ENCODE assay signal across 2 cellular contexts in the genomic region with DNA sequence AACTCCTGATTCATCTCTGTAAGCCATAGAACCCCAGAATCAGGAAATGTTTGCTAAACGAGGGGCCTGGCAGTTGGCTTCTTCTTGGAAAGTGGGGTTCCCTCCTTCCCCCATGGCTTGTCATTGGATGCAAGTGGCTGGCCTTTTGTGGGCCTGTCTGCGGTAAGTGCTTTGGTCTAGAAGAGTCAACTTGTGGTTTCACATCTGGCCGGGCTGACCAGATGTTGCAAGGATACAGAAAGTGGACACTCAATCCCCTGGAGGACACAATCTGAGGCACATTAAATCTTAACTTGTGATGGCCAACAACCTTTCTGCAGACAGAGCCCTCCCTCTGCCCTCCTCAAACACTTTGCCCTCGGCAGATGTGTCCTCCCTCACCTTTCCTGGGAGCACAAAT.
TF ChIP-seq lines count a peak whose summit lies in the region.

No MANE protein-coding gene starts in this region.

TF ChIP-seq in A549, 52 proteins besides CTCF, POLR2A, EP300 and RAD21 (continued from another document):
- TF ChIP-seq, protein P1, sequence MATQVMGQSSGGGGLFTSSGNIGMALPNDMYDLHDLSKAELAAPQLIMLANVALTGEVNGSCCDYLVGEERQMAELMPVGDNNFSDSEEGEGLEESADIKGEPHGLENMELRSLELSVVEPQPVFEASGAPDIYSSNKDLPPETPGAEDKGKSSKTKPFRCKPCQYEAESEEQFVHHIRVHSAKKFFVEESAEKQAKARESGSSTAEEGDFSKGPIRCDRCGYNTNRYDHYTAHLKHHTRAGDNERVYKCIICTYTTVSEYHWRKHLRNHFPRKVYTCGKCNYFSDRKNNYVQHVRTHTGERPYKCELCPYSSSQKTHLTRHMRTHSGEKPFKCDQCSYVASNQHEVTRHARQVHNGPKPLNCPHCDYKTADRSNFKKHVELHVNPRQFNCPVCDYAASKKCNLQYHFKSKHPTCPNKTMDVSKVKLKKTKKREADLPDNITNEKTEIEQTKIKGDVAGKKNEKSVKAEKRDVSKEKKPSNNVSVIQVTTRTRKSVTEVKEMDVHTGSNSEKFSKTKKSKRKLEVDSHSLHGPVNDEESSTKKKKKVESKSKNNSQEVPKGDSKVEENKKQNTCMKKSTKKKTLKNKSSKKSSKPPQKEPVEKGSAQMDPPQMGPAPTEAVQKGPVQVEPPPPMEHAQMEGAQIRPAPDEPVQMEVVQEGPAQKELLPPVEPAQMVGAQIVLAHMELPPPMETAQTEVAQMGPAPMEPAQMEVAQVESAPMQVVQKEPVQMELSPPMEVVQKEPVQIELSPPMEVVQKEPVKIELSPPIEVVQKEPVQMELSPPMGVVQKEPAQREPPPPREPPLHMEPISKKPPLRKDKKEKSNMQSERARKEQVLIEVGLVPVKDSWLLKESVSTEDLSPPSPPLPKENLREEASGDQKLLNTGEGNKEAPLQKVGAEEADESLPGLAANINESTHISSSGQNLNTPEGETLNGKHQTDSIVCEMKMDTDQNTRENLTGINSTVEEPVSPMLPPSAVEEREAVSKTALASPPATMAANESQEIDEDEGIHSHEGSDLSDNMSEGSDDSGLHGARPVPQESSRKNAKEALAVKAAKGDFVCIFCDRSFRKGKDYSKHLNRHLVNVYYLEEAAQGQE (IDR thresholded peaks at IDR 0.05): no peak
- no peak for TF ChIP-seq NFE2L2 (conservative IDR thresholded peaks at IDR 0.05; ENCODE audit: low read length)
- TF ChIP-seq POLR2AphosphoS2 (conservative IDR thresholded peaks at IDR 0.05; ENCODE audit: low read length): no peak
- TF ChIP-seq CBX8 (IDR thresholded peaks at IDR 0.05): no peak
- no peak for TF ChIP-seq BHLHE40 (IDR thresholded peaks at IDR 0.05; ENCODE audit: low read depth, low read length)
- no peak for TF ChIP-seq HOXB5 (CRISPR knock-in tag; IDR thresholded peaks at IDR 0.05)
- no peak for TF ChIP-seq RCOR1 (IDR thresholded peaks at IDR 0.05; ENCODE audit: low read depth, low read length)
- TF ChIP-seq NR3C1 (IDR thresholded peaks at IDR 0.05): no peak
- no peak for TF ChIP-seq RARB (CRISPR knock-in tag; IDR thresholded peaks at IDR 0.05)

TF ChIP-seq in HCT116, 20 proteins besides CTCF, POLR2A, EP300 and RAD21 (continued from another document):
- TF ChIP-seq TCF7L2 (IDR thresholded peaks at IDR 0.05; ENCODE audit: borderline replicate concordance, extremely low read depth, insufficient read depth, insufficient read length) (no peak), EGR1 (IDR thresholded peaks at IDR 0.05; ENCODE audit: low read depth) (no peak), FOSL1 (IDR thresholded peaks at IDR 0.05; ENCODE audit: low read depth) (no peak), EZH2phosphoT487 (IDR thresholded peaks at IDR 0.05; ENCODE audit: borderline replicate concordance) (no peak), YY1 (IDR thresholded peaks at IDR 0.05; ENCODE audit: extremely low read depth, insufficient replicate concordance, low read depth, low read length) (no peak), EZH2 (IDR thresholded peaks at IDR 0.05) (no peak)
